ENCODE assay signal across 12 cellular contexts in genomic region chr1:58764294-58764978, GRCh38. TPM values are rescaled to one million over a fixed set of nuclear protein-coding genes. Genes with fewer than 3 reads are reported as not detected.
DNase-seq lines count a peak whose midpoint lies in the region; ATAC-seq and TF ChIP-seq lines count a peak whose summit lies in the region.
"Had no signal": no experiment of that assay in that cellular context is flagged by ENCODE, and none has a peak within 500 bp of the region (broad histone marks: within the 10 kb centered on the region; RNA-seq: fewer than 3 reads in every experiment).

No MANE protein-coding gene starts in this region.

- POLR2A ChIA-PET in SK-N-SH (lab: Yijun Ruan, JAX) = no interaction called here

- H3K27ac ChIP-seq in SK-N-SH (ENCODE audit: low read depth in 2 of 2, low read length in 1 of 2) = peak overlapping the region; percentile 68 to 99; a peak in 3 of 4 replicates

- H3K27me3 ChIP-seq in SK-N-SH (ENCODE audit: insufficient read depth) = no peaks in the 10 kb centered on the region

- peaks cover 48% of the 10 kb centered on the region for H3F3A ChIP-seq in SK-N-SH (replicated peaks; ENCODE audit: insufficient read depth)

- peak overlapping the region; percentile 86 for H3K9ac ChIP-seq in SK-N-SH

- no peaks in the 10 kb centered on the region for H3K79me2 ChIP-seq in SK-N-SH (ENCODE audit: insufficient read depth)

- no peaks in the 10 kb centered on the region for H3K36me3 Mint-ChIP-seq in stimulated activated effector memory CD8-positive, alpha-beta T cell treated with anti-CD3 and anti-CD28 coated beads, Interleukin-12 subunit alpha, Interleukin-12 subunit beta, amount 100 ng/mL, for 72 hours
- no peaks in the 10 kb centered on the region for H3K36me3 Mint-ChIP-seq in progenitor cell of endocrine pancreas (ENCODE audit: insufficient read depth)

- peaks cover 45% of the 10 kb centered on the region for H3K27me3 Mint-ChIP-seq in progenitor cell of endocrine pancreas
- H3K27me3 Mint-ChIP-seq: activated naive CD8-positive, alpha-beta T cell treated with anti-CD3 and anti-CD28 coated beads, Interleukin-2, amount 50 U/mL, for 24 hours had no signal

- peak; percentile 45 for ATAC-seq in stimulated activated effector memory CD8-positive, alpha-beta T cell treated with anti-CD3 and anti-CD28 coated beads, Interleukin-12 subunit alpha, Interleukin-12 subunit beta, amount 100 ng/mL, for 72 hours
- no peak for ATAC-seq in GM19324 (IDR thresholded peaks at IDR 0.05; ENCODE audit: low FRiP score, unreplicated experiment)
- ATAC-seq: activated naive CD8-positive, alpha-beta T cell treated with anti-CD3 and anti-CD28 coated beads, Interleukin-2, amount 50 U/mL, for 24 hours had no signal

- peaks cover under 1% of the 10 kb centered on the region for H3K4me1 Mint-ChIP-seq in stimulated activated effector memory CD8-positive, alpha-beta T cell treated with anti-CD3 and anti-CD28 coated beads, Interleukin-12 subunit alpha, Interleukin-12 subunit beta, amount 100 ng/mL, for 72 hours
- H3K4me1 Mint-ChIP-seq in progenitor cell of endocrine pancreas (ENCODE audit: low read depth) = peaks cover 1% of the 10 kb centered on the region
- H3K4me1 Mint-ChIP-seq: activated naive CD8-positive, alpha-beta T cell treated with anti-CD3 and anti-CD28 coated beads, Interleukin-2, amount 50 U/mL, for 24 hours had no signal

- DNase-seq in H4 (ENCODE audit: low spot score) = peak; percentile 35
- DNase-seq in SK-N-SH = no peak
- DNase-seq in fibroblast of the aortic adventitia (ENCODE audit: low read depth) = peak; percentile 90
- no peak for DNase-seq in stimulated activated effector memory CD8-positive, alpha-beta T cell treated with anti-CD3 and anti-CD28 coated beads, Interleukin-12 subunit alpha, Interleukin-12 subunit beta, amount 100 ng/mL, for 72 hours (ENCODE audit: low spot score in 2 of 2)
- no peak for DNase-seq in T-helper 2 cell
- no peak for DNase-seq in progenitor cell of endocrine pancreas (ENCODE audit: low spot score, unreplicated experiment)
- DNase-seq: activated CD8-positive, alpha-beta memory T cell treated with anti-CD3 and anti-CD28 coated beads for 24 hours; activated naive CD8-positive, alpha-beta T cell treated with anti-CD3 and anti-CD28 coated beads, Interleukin-2, amount 50 U/mL, for 24 hours; endodermal cell; NCI-H1105 treated with DMSO at 0.1 percent for 48 hours; stimulated activated CD8-positive, alpha-beta memory T cell treated with anti-CD3 and anti-CD28 coated beads, Interleukin-4, amount 100 ng/mL, for 48 hours had no signal

- H3K4me1 ChIP-seq in SK-N-SH (ENCODE audit: control insufficient read depth in 1 of 2, insufficient read depth in 2 of 2, low read depth in 1 of 2, low read length in 1 of 2) = peaks cover 0 to 41% of the 10 kb centered on the region in 2 experiments

- no peak for TF ChIP-seq RAD21 in SK-N-SH (IDR thresholded peaks at IDR 0.05; ENCODE audit: low read length)

- H3K9me3 ChIP-seq in SK-N-SH = no peaks in the 10 kb centered on the region

- H3K36me3 ChIP-seq in SK-N-SH (replicated peaks in 1 of 2; ENCODE audit: control insufficient read depth in 1 of 2, insufficient read depth in 2 of 2, low read length in 1 of 2) = no peaks in the 10 kb centered on the region

- peak overlapping the region; percentile 77 for H3K4me2 ChIP-seq in SK-N-SH

- H4K20me1 ChIP-seq in SK-N-SH (ENCODE audit: insufficient read depth) = no peaks in the 10 kb centered on the region

- no peak overlapping the region for H3K27ac Mint-ChIP-seq in stimulated activated effector memory CD8-positive, alpha-beta T cell treated with anti-CD3 and anti-CD28 coated beads, Interleukin-12 subunit alpha, Interleukin-12 subunit beta, amount 100 ng/mL, for 72 hours
- no peak overlapping the region for H3K27ac Mint-ChIP-seq in progenitor cell of endocrine pancreas
- H3K27ac Mint-ChIP-seq: activated naive CD8-positive, alpha-beta T cell treated with anti-CD3 and anti-CD28 coated beads, Interleukin-2, amount 50 U/mL, for 24 hours; endodermal cell had no signal

- WGBS in SK-N-SH (ENCODE audit: low lambda C conversion rate) = 39% methylated on average over 3 of the region's 3 CpGs

- H3K4me3 ChIP-seq in SK-N-SH (ENCODE audit: low read depth in 2 of 2, low read length in 1 of 2) (0 out of 4 replicates have a peak overlapping the region, but pooled peaks of 1 of the 2 experiments have one; percentile 35), fibroblast of the aortic adventitia (ENCODE audit: low read depth, low read length) (peak overlapping the region; percentile 16)

- no peaks in the 10 kb centered on the region for H3K9me2 ChIP-seq in SK-N-SH

- peak; percentile 10 to 50; a peak in 1 of 4 replicates for TF ChIP-seq EP300 in SK-N-SH (IDR thresholded peaks at IDR 0.05; ENCODE audit: borderline replicate concordance in 1 of 2, low read depth in 1 of 2, low read length in 1 of 2)

- CTCF ChIA-PET in SK-N-SH (lab: Yijun Ruan, JAX) = no interaction called here

- H3K9me3 Mint-ChIP-seq in stimulated activated effector memory CD8-positive, alpha-beta T cell treated with anti-CD3 and anti-CD28 coated beads, Interleukin-12 subunit alpha, Interleukin-12 subunit beta, amount 100 ng/mL, for 72 hours = no peaks in the 10 kb centered on the region
- H3K9me3 Mint-ChIP-seq in progenitor cell of endocrine pancreas (ENCODE audit: low read depth) = no peaks in the 10 kb centered on the region
- H3K9me3 Mint-ChIP-seq: activated naive CD8-positive, alpha-beta T cell treated with anti-CD3 and anti-CD28 coated beads, Interleukin-2, amount 50 U/mL, for 24 hours had no signal

- H3K4me3 Mint-ChIP-seq in stimulated activated effector memory CD8-positive, alpha-beta T cell treated with anti-CD3 and anti-CD28 coated beads, Interleukin-12 subunit alpha, Interleukin-12 subunit beta, amount 100 ng/mL, for 72 hours = no peak overlapping the region
- H3K4me3 Mint-ChIP-seq in progenitor cell of endocrine pancreas (ENCODE audit: low read depth) = no peak overlapping the region
- H3K4me3 Mint-ChIP-seq: activated naive CD8-positive, alpha-beta T cell treated with anti-CD3 and anti-CD28 coated beads, Interleukin-2, amount 50 U/mL, for 24 hours; endodermal cell had no signal

- TF ChIP-seq CTCF in SK-N-SH (IDR thresholded peaks at IDR 0.05) = no peak
- TF ChIP-seq CTCF in fibroblast of the aortic adventitia (IDR thresholded peaks at IDR 0.05; ENCODE audit: insufficient read depth, low read length) = no peak
- TF ChIP-seq CTCF in progenitor cell of endocrine pancreas (IDR thresholded peaks at IDR 0.05; ENCODE audit: unreplicated experiment) = no peak

- no peak overlapping the region; the same call in 1 of the 2 replicates for H2AFZ ChIP-seq in SK-N-SH (ENCODE audit: low read depth)

TF ChIP-seq in SK-N-SH, 30 proteins besides CTCF, POLR2A, EP300 and RAD21 (continues in another document):
- no peak for TF ChIP-seq MEF2A (IDR thresholded peaks at IDR 0.05; ENCODE audit: borderline replicate concordance, low read depth)
- TF ChIP-seq NFIC (IDR thresholded peaks at IDR 0.05; ENCODE audit: borderline replicate concordance) = peak; percentile 50; the same call in 1 of the 2 replicates
- TF ChIP-seq ELF1 (IDR thresholded peaks at IDR 0.05) = no peak
- TF ChIP-seq PBX3 (IDR thresholded peaks at IDR 0.05) = peak; percentile 74
- peak; percentile 81 for TF ChIP-seq JUND (IDR thresholded peaks at IDR 0.05)
- no peak for TF ChIP-seq NRF1 (IDR thresholded peaks at IDR 0.05; ENCODE audit: low read depth, low read length)
- TF ChIP-seq REST (IDR thresholded peaks at IDR 0.05; ENCODE audit: low read depth, low read length) = no peak
- TF ChIP-seq TEAD4 (IDR thresholded peaks at IDR 0.05; ENCODE audit: borderline replicate concordance, insufficient read depth) = 0 out of 2 replicates have a peak, but pooled peaks have one; percentile 26
- peak; percentile 70; the same call in 1 of the 2 replicates for TF ChIP-seq POLR2AphosphoS5 (IDR thresholded peaks at IDR 0.05; ENCODE audit: low read depth, low read length)
- TF ChIP-seq RXRA (IDR thresholded peaks at IDR 0.05; ENCODE audit: borderline replicate concordance, low read depth) = no peak

RNA-seq across cellular contexts. Expression of gene JUN, which starts 19.4 kb away (rescaled TPM):
- 23.2 and 29.4 TPM in 2 replicates for total RNA-seq in H4 (2014; rRNA removed; shearing (Covaris generic))
- polyA plus RNA-seq in SK-N-SH (2012; rRNA removed) = 54.6 and 66.5 TPM in 2 replicates
- 34.2 and 46.9 TPM in 2 replicates for polyA plus RNA-seq in SK-N-SH (2012; cell fraction: cytosol; rRNA removed)
- 83.5 and 100 TPM in 2 replicates for polyA plus RNA-seq in SK-N-SH (2012; cell fraction: nucleus; rRNA removed)
- total RNA-seq in fibroblast of the aortic adventitia (ENCODE audit: low replicate concordance) (30.7 and 55.0 TPM in 2 replicates), progenitor cell of endocrine pancreas (93.8 and 107 TPM in 2 replicates)

Comparison
In these comparisons a context has a peak if more than half of its experiments do, and no peak if none do; other contexts are left out.
1. DNase-seq: peak in H4 (single experiment) and fibroblast of the aortic adventitia (single experiment); none in SK-N-SH (single experiment), stimulated activated effector memory CD8-positive, alpha-beta T cell treated with anti-CD3 and anti-CD28 coated beads, Interleukin-12 subunit alpha, Interleukin-12 subunit beta, amount 100 ng/mL, for 72 hours (0 of 2), T-helper 2 cell (0 of 5) and progenitor cell of endocrine pancreas (single experiment).